ENCODE assay signal across 13 cellular contexts in genomic region chr17:3529817-3530741, GRCh38. TPM values are rescaled to one million over a fixed set of nuclear protein-coding genes. Genes with fewer than 3 reads are reported as not detected.
DNase-seq lines count a peak whose midpoint lies in the region; ATAC-seq and TF ChIP-seq lines count a peak whose summit lies in the region.
"Had no signal": no experiment of that assay in that cellular context is flagged by ENCODE, and none has a peak within 500 bp of the region (broad histone marks: within the 10 kb centered on the region; RNA-seq: fewer than 3 reads in every experiment).

No MANE protein-coding gene starts in this region.

- TF ChIP-seq CTCF in chondrocyte (IDR thresholded peaks at IDR 0.05) = no peak

- no peak overlapping the region for H3K4me3 Mint-ChIP-seq in chondrocyte (ENCODE audit: unreplicated experiment)
- H3K4me3 Mint-ChIP-seq: CD14-positive monocyte, IgD-negative memory B cell had no signal

- H3K36me3 Mint-ChIP-seq in chondrocyte (ENCODE audit: low read depth) = no peaks in the 10 kb centered on the region
- H3K36me3 Mint-ChIP-seq: CD14-positive monocyte had no signal

- peaks cover 3% of the 10 kb centered on the region for H3K4me1 Mint-ChIP-seq in chondrocyte (ENCODE audit: low read depth)

- DNase-seq in GM03348 (ENCODE audit: low spot score) = peak; percentile 57
- DNase-seq in chondrocyte (ENCODE audit: low spot score) = peak; percentile 58
- peak; percentile 43 for DNase-seq in iris pigment epithelial cell (ENCODE audit: low read depth)
- peak; percentile 82 for DNase-seq in putamen (ENCODE audit: low spot score)
- no peak for DNase-seq in SW480 (ENCODE audit: low spot score)
- DNase-seq in cerebellar cortex (ENCODE audit: low spot score) = no peak
- DNase-seq in NCI-H2081 (lab: John Stamatoyannopoulos, UW) = no peak
- DNase-seq: activated naive CD4-positive, alpha-beta T cell treated with Interleukin-2 at 50 U/mL for 16 hours; retina; T1000 had no signal

- peaks cover 2% of the 10 kb centered on the region for H3K27me3 Mint-ChIP-seq in chondrocyte (ENCODE audit: low read depth)
- H3K27me3 Mint-ChIP-seq: IgD-negative memory B cell had no signal

- H3K9me3 Mint-ChIP-seq in chondrocyte (ENCODE audit: low read depth) = no peaks in the 10 kb centered on the region
- H3K9me3 Mint-ChIP-seq: IgD-negative memory B cell had no signal

- ATAC-seq in GM19324 (IDR thresholded peaks at IDR 0.05; ENCODE audit: low FRiP score, unreplicated experiment) = no peak

- no peak overlapping the region for H3K27ac Mint-ChIP-seq in chondrocyte (ENCODE audit: unreplicated experiment)
- H3K27ac Mint-ChIP-seq: CD14-positive monocyte, IgD-negative memory B cell had no signal

RNA-seq across cellular contexts. Expression of gene TRPV3, which starts 27.5 kb away (rescaled TPM):
- total RNA-seq in chondrocyte = 0.27 to 0.74 TPM in 2 of 3 replicates, not detected in the other

RNA-seq across cellular contexts. Expression of gene ASPA, which starts 54.3 kb away (rescaled TPM):
- not detected in 3 replicates for total RNA-seq in chondrocyte

RNA-seq across cellular contexts. Expression of gene SPATA22, which starts 58.5 kb away (rescaled TPM):
- not detected in 3 replicates for total RNA-seq in chondrocyte

Comparison
In these comparisons a context has a peak if more than half of its experiments do, and no peak if none do; other contexts are left out.
1. DNase-seq: peak in GM03348 (single experiment), chondrocyte (single experiment), iris pigment epithelial cell (single experiment) and putamen (single experiment); none in SW480 (single experiment), cerebellar cortex (single experiment) and NCI-H2081 (0 of 2).